In the genomic region with DNA sequence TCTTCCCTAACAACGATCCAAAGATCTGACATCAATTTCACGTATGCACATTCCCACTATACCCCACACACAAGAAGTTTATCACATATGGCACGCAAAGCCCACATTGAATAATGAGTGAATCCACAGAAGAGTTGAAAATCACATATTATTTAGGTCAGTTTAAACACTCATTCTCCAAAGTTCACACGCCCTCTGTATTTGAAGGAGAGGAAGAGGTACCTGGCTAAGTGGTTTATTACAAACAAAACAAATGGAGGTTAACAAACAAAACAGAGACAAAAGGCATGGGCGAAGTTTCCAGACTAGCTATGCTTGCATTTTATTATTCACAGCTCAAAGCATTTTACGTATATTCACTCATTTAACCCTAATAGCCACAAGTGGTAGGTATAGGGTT, we compare ENCODE assay signal across 16 cellular contexts. TPM values are rescaled to one million over a fixed set of nuclear protein-coding genes. Genes with fewer than 3 reads are reported as not detected.
"Had no signal": no experiment of that assay in that cellular context is flagged by ENCODE, and none has a peak within 500 bp of the region (broad histone marks: within the 10 kb centered on the region; RNA-seq: fewer than 3 reads in every experiment).

No MANE protein-coding gene starts in this region.

- ATAC-seq: naive thymus-derived CD4-positive, alpha-beta T cell had no signal

- DNase-seq: effector CD4-positive, alpha-beta T cell; hypothalamus; islet precursor cell; naive thymus-derived CD4-positive, alpha-beta T cell; sigmoid colon; stimulated activated CD4-positive, alpha-beta T cell treated with anti-CD3 and anti-CD28 coated beads, Interleukin-12 subunit alpha, Interleukin-12 subunit beta, amount 100 ng/mL, for 4 hours; stimulated activated naive CD4-positive, alpha-beta T cell; stomach; trophoblast cell had no signal

- H3K4me3 ChIP-seq: coronary artery, heart right ventricle, right atrium auricular region, sigmoid colon, skin epidermis, stomach had no signal

- H3K36me3 ChIP-seq: heart right ventricle, neutrophil, right atrium auricular region, sigmoid colon had no signal

- H3K27ac ChIP-seq: coronary artery, neutrophil, sigmoid colon, skin epidermis had no signal

- H3K9me3 ChIP-seq: heart right ventricle, neutrophil, right atrium auricular region, sigmoid colon, stomach had no signal

- FAIRE-seq: frontal cortex had no signal

- H3K27me3 ChIP-seq: heart right ventricle, neutrophil, right atrium auricular region, sigmoid colon, stomach had no signal

- H3K4me1 ChIP-seq: right atrium auricular region, sigmoid colon, stomach had no signal

RNA-seq across cellular contexts. Expression of gene CPM, which starts 41.8 kb away (rescaled TPM):
- polyA plus RNA-seq: neural cell had no signal
